8 cellular contexts compared by ENCODE assay signal in genomic region chr16:58393138-58393504, GRCh38. TPM values are rescaled to one million over a fixed set of nuclear protein-coding genes. Genes with fewer than 3 reads are reported as not detected.
DNase-seq lines count a peak whose midpoint lies in the region; ATAC-seq, FAIRE-seq and TF ChIP-seq lines count a peak whose summit lies in the region.

No MANE protein-coding gene starts in this region.

- DNase-seq in astrocyte of the spinal cord (ENCODE audit: low read depth, low spot score) = no peak
- no peak for DNase-seq in keratinocyte (ENCODE audit: low read depth, low spot score)
- no peak for DNase-seq in testis
- no peak for DNase-seq in activated CD4-positive, CD25-positive, alpha-beta regulatory T cell (lab: John Stamatoyannopoulos, UW)
- DNase-seq in NCI-H2196 (lab: John Stamatoyannopoulos, UW; ENCODE audit: unreplicated experiment) = no peak

- dilution Hi-C loops in keratinocyte (cut with MboI; ENCODE audit: extremely low pct_ligation_motif_present, low sequenced_read_pairs) = no loop called here

- H3K79me2 ChIP-seq in DOHH2 (ENCODE audit: control insufficient read depth, low read length) (peaks cover 30% of the 10 kb centered on the region), keratinocyte (ENCODE audit: control insufficient read depth, insufficient read depth, low read length) (peaks cover 6% of the 10 kb centered on the region)

- TF ChIP-seq CTCF in DOHH2 (IDR thresholded peaks at IDR 0.05; ENCODE audit: low read depth, low read length, poor library complexity, severe bottlenecking) = no peak
- TF ChIP-seq CTCF in astrocyte of the spinal cord (IDR thresholded peaks at IDR 0.05; ENCODE audit: low read depth, low read length) = no peak
- TF ChIP-seq CTCF in keratinocyte (optimal IDR thresholded peaks at IDR 0.05 in 1 of 3, IDR thresholded peaks at IDR 0.05 in 1 of 3, conservative IDR thresholded peaks at IDR 0.05 in 1 of 3; ENCODE audit: extremely low read depth in 1 of 3, insufficient read depth in 2 of 3, low read length in 3 of 3) = no peak
- no peak for TF ChIP-seq CTCF in testis (IDR thresholded peaks at IDR 0.05)

- peak overlapping the region; percentile 100 for H2AFZ ChIP-seq in keratinocyte (ENCODE audit: control insufficient read depth, low read length)

- WGBS in HUES64 = 80% methylated on average over 2 of the region's 2 CpGs
- 32 to 54% methylated on average over 2 of the region's 2 CpGs for WGBS in testis, 2 donors

- peak overlapping the region; percentile 97 for H3K4me3 ChIP-seq in DOHH2 (ENCODE audit: low read length)
- H3K4me3 ChIP-seq in HUES64 (ENCODE audit: low read length) = peak overlapping the region; percentile 92
- H3K4me3 ChIP-seq in astrocyte of the spinal cord (ENCODE audit: low read depth, low read length) = peak overlapping the region; percentile 68
- H3K4me3 ChIP-seq in keratinocyte (ENCODE audit: control insufficient read depth in 2 of 3, extremely low read depth in 1 of 3, insufficient read depth in 2 of 3, low read depth in 1 of 3, low read length in 3 of 3) = peak overlapping the region; percentile 67 to 99 (median 85)
- H3K4me3 ChIP-seq in testis = peak overlapping the region; percentile 88 to 97

- H3K36me3 ChIP-seq in DOHH2 (ENCODE audit: control insufficient read depth, low read length) = peaks cover 15% of the 10 kb centered on the region
- peaks cover 5% of the 10 kb centered on the region; the same call in 1 of the 2 replicates for H3K36me3 ChIP-seq in HUES64 (ENCODE audit: insufficient read depth, low read length)
- H3K36me3 ChIP-seq in keratinocyte (ENCODE audit: control insufficient read depth in 2 of 2, extremely low read depth in 1 of 2, insufficient read depth in 2 of 2, low read length in 2 of 2) = no peaks in the 10 kb centered on the region
- H3K36me3 ChIP-seq in testis (ENCODE audit: low read depth, missing control alignments) = no peaks in the 10 kb centered on the region

- H3K27ac ChIP-seq in DOHH2 (ENCODE audit: low read depth, low read length) (peak overlapping the region; percentile 79), HUES64 (ENCODE audit: low read depth, low read length) (no peak overlapping the region), keratinocyte (ENCODE audit: control insufficient read depth, insufficient read depth, low read length) (peak overlapping the region; percentile 95), testis (peak overlapping the region; percentile 80 to 90)

- no peak for TF ChIP-seq POLR2A in testis (IDR thresholded peaks at IDR 0.05)

- FAIRE-seq in keratinocyte (lab: Jason Lieb, UNC) = no peak

- H4K20me1 ChIP-seq in DOHH2 (ENCODE audit: control insufficient read depth, insufficient read depth, low read depth, low read length) = no peaks in the 10 kb centered on the region
- no peaks in the 10 kb centered on the region for H4K20me1 ChIP-seq in keratinocyte (ENCODE audit: control insufficient read depth, extremely low read depth, insufficient read depth, low read length)

- peak; percentile 11 for ATAC-seq in GM21390 (IDR thresholded peaks at IDR 0.05; ENCODE audit: unreplicated experiment)

- no peaks in the 10 kb centered on the region for H3K9me1 ChIP-seq in keratinocyte (ENCODE audit: control insufficient read depth, extremely low read depth, insufficient read depth, low read length)

- no peaks in the 10 kb centered on the region for H3F3A ChIP-seq in DOHH2 (ENCODE audit: control insufficient read depth, insufficient read depth)

- in situ Hi-C loops in astrocyte of the spinal cord (cut with HindIII; ENCODE audit: low sequenced_read_pairs) = no loop called here

- H3K27me3 ChIP-seq in DOHH2 (ENCODE audit: control insufficient read depth, low read length) = no peaks in the 10 kb centered on the region
- H3K27me3 ChIP-seq in HUES64 (ENCODE audit: insufficient read depth, low read length) = peaks cover 34% of the 10 kb centered on the region
- no peaks in the 10 kb centered on the region for H3K27me3 ChIP-seq in keratinocyte (ENCODE audit: control insufficient read depth, extremely low read depth, insufficient read depth, low read length)
- no peaks in the 10 kb centered on the region for H3K27me3 ChIP-seq in testis

- no peaks in the 10 kb centered on the region for H3K9me2 ChIP-seq in DOHH2 (replicated peaks; ENCODE audit: control insufficient read depth, low read length)

- H3K9ac ChIP-seq in HUES64 (ENCODE audit: low read depth, low read length) = peak overlapping the region; percentile 94
- peak overlapping the region; percentile 97 for H3K9ac ChIP-seq in keratinocyte (ENCODE audit: control insufficient read depth, extremely low read depth, insufficient read depth, low read length)

- peaks cover 25% of the 10 kb centered on the region for H3K4me1 ChIP-seq in DOHH2 (ENCODE audit: control insufficient read depth, low read length)
- no peaks in the 10 kb centered on the region for H3K4me1 ChIP-seq in HUES64 (ENCODE audit: insufficient read depth, low read length)
- H3K4me1 ChIP-seq in keratinocyte (ENCODE audit: control insufficient read depth, extremely low read depth, insufficient read depth, low read length) = peaks cover 5% of the 10 kb centered on the region
- H3K4me1 ChIP-seq in testis = no peaks in the 10 kb centered on the region

- H3K9me3 ChIP-seq in DOHH2 (ENCODE audit: control insufficient read depth, insufficient read depth, low read length) (no peaks in the 10 kb centered on the region), HUES64 (ENCODE audit: insufficient read depth, low read depth, low read length) (no peaks in the 10 kb centered on the region), keratinocyte (ENCODE audit: control insufficient read depth, low read depth, low read length) (no peaks in the 10 kb centered on the region), testis (no peaks in the 10 kb centered on the region)

- intact Hi-C loops in testis (cut with DNase I; ENCODE audit: low total_unique reads) = no loop called here

- H3K4me2 ChIP-seq in DOHH2 (ENCODE audit: low read length) (peak overlapping the region; percentile 80), keratinocyte (ENCODE audit: control insufficient read depth, extremely low read depth, insufficient read depth, low read depth, low read length) (peak overlapping the region; percentile 93)

RNA-seq across cellular contexts. Expression of gene GINS3, which starts 0.8 kb away (rescaled TPM):
- polyA plus RNA-seq in HUES64 (2013, experiment 1 of 2) = 17.7 TPM
- 14.6 TPM for polyA plus RNA-seq in HUES64 (2013, experiment 2 of 2)
- polyA plus RNA-seq in keratinocyte (8.5 to 11.3 TPM (median 10.1 TPM) in 3 replicates), testis (ENCODE audit: insufficient read depth, low read depth, low replicate concordance) (19.0 TPM)
- polyA plus RNA-seq in keratinocyte (2011; ENCODE audit: low read depth) = 2.2 TPM
- 6.5 and 10.0 TPM in 2 replicates for polyA plus RNA-seq in keratinocyte (2011; cell fraction: cytosol; rRNA removed)
- polyA plus RNA-seq in keratinocyte (2011; cell fraction: nucleus; rRNA removed) = 9.5 and 11.4 TPM in 2 replicates
- 2.2 and 7.3 TPM in 2 replicates for polyA plus RNA-seq in keratinocyte (2012; ENCODE audit: low replicate concordance)
- polyA minus RNA-seq in keratinocyte = 6.3 to 7.3 TPM (median 6.5 TPM) in 3 replicates
- 4.8 TPM for polyA minus RNA-seq in keratinocyte (2011; cell fraction: cytosol; rRNA and poly(A)+ RNA removed)
- 3.7 and 5.4 TPM in 2 replicates for polyA minus RNA-seq in keratinocyte (2011; cell fraction: nucleus; rRNA and poly(A)+ RNA removed)
- total RNA-seq in testis = 10 to 100 TPM; 16.1 to 16.7 TPM
